10 cellular contexts compared by ENCODE assay signal in genomic region chr3:140093742-140094141, GRCh38.
DNase-seq lines count a peak whose midpoint lies in the region; ATAC-seq and TF ChIP-seq lines count a peak whose summit lies in the region.
"Had no signal": no experiment of that assay in that cellular context is flagged by ENCODE, and none has a peak within 500 bp of the region (broad histone marks: within the 10 kb centered on the region; RNA-seq: fewer than 3 reads in every experiment).

No MANE protein-coding gene starts in this region.

- TF ChIP-seq CTCF in C4-2B (conservative IDR thresholded peaks at IDR 0.05) (no peak), cardiac fibroblast (IDR thresholded peaks at IDR 0.05; ENCODE audit: low read depth, low read length) (no peak)

- H3K9me3 Mint-ChIP-seq in activated T-cell treated with anti-CD3 and anti-CD28 coated beads, Interleukin-2, amount 50 U/mL, for 24 hours, result no peaks in the 10 kb centered on the region

- peak overlapping the region; percentile 21; the same call in 1 of the 2 replicates for H3K27ac ChIP-seq in C4-2B
- H3K27ac ChIP-seq: right lobe of liver had no signal

- H3K4me3 Mint-ChIP-seq in activated T-cell treated with anti-CD3 and anti-CD28 coated beads, Interleukin-2, amount 50 U/mL, for 24 hours, result no peak overlapping the region

- H3K4me3 ChIP-seq in cardiac fibroblast (replicated peaks in 1 of 2; ENCODE audit: low read depth in 2 of 2, low read length in 2 of 2), result no peak overlapping the region
- H3K4me3 ChIP-seq: right lobe of liver had no signal

- DNase-seq in NCI-H2107 (lab: John Stamatoyannopoulos, UW) (peak; percentile 78), cardiac fibroblast (ENCODE audit: low read depth in 2 of 2) (peak; percentile 58 to 62), myocyte (ENCODE audit: low read depth) (peak; percentile 86), GM19238 (ENCODE audit: insufficient read length, low spot score) (no peak), activated gamma-delta T cell (lab: John Stamatoyannopoulos, UW) (no peak)
- DNase-seq in activated T-cell treated with anti-CD3 and anti-CD28 coated beads, Interleukin-2, amount 50 U/mL, for 24 hours, result no peak
- DNase-seq: NCI-H1436 treated with DMSO at 0.1 percent for 48 hours, right lobe of liver had no signal

- no peak for ATAC-seq in HG03457 (IDR thresholded peaks at IDR 0.05; ENCODE audit: unreplicated experiment)

- H3K27ac Mint-ChIP-seq in activated T-cell treated with anti-CD3 and anti-CD28 coated beads, Interleukin-2, amount 50 U/mL, for 24 hours, result no peak overlapping the region

- H3K27me3 Mint-ChIP-seq in activated T-cell treated with anti-CD3 and anti-CD28 coated beads, Interleukin-2, amount 50 U/mL, for 24 hours, result peaks cover 3% of the 10 kb centered on the region

- no peaks in the 10 kb centered on the region for H3K4me1 Mint-ChIP-seq in activated T-cell treated with anti-CD3 and anti-CD28 coated beads, Interleukin-2, amount 50 U/mL, for 24 hours (ENCODE audit: low read depth)

- no peaks in the 10 kb centered on the region for H3K36me3 Mint-ChIP-seq in activated T-cell treated with anti-CD3 and anti-CD28 coated beads, Interleukin-2, amount 50 U/mL, for 24 hours (ENCODE audit: low read depth)

Comparison
In these comparisons a context has a peak if more than half of its experiments do, and no peak if none do; other contexts are left out.
1. DNase-seq: peak in NCI-H2107 (single experiment), cardiac fibroblast (2 of 2) and myocyte (single experiment); none in activated T-cell treated with anti-CD3 and anti-CD28 coated beads, Interleukin-2, amount 50 U/mL, for 24 hours (single experiment), GM19238 (single experiment) and activated gamma-delta T cell (single experiment).